Comparison of ENCODE assay signal across 4 cellular contexts in the genomic region with DNA sequence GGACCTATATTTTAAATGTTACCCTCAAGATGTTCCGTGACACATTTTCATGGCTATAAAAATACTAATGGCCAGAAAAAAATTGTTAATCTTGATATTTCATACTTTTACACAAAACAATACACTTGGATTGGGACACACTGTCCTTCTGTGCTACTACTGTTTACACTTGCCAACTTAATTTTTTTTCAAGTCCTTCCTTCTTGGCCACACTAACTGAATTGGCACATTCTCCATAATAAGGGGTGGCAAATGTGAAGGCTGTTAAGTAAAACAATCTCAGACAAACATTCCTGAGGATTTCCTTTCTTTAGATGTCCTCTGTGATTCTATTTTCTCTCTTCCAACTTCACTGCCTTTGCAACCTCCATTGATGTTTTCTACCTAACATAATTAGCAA.
"Had no signal": no experiment of that assay in that cellular context is flagged by ENCODE, and none has a peak within 500 bp of the region (broad histone marks: within the 10 kb centered on the region; RNA-seq: fewer than 3 reads in every experiment).

No MANE protein-coding gene starts in this region.

- H3K4me3 ChIP-seq: GM23338 had no signal

- DNase-seq: H9, HCEC 1CT, IMR-90 had no signal

- ATAC-seq: GM23338 had no signal
